In the genomic region with DNA sequence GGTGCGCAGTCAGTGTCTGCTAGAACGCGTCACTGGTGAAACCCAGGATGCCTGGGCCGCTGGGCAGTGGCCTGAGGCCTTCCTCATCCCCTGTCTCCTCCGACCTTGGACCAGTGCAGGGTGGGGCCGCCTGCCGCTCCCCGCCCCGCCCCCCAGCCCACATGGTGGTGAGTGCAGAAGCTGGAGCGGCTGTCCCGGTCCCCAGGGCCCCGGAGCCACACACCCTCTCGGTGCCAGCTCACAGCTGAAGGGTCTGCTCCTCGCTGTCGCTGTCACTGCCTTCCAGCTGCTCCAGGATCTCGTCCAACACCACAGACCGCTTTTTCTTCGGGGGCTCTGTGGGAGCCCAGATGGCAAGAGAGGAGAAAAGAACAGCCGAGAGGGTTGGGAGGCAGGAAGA, we compare ENCODE assay signal across 1 cellular context.
TF ChIP-seq lines count a peak whose summit lies in the region.

No MANE protein-coding gene starts in this region.

TF ChIP-seq in K562, 482 proteins besides CTCF, POLR2A, EP300 and RAD21 (continued from another document):
- TF ChIP-seq, protein P1, sequence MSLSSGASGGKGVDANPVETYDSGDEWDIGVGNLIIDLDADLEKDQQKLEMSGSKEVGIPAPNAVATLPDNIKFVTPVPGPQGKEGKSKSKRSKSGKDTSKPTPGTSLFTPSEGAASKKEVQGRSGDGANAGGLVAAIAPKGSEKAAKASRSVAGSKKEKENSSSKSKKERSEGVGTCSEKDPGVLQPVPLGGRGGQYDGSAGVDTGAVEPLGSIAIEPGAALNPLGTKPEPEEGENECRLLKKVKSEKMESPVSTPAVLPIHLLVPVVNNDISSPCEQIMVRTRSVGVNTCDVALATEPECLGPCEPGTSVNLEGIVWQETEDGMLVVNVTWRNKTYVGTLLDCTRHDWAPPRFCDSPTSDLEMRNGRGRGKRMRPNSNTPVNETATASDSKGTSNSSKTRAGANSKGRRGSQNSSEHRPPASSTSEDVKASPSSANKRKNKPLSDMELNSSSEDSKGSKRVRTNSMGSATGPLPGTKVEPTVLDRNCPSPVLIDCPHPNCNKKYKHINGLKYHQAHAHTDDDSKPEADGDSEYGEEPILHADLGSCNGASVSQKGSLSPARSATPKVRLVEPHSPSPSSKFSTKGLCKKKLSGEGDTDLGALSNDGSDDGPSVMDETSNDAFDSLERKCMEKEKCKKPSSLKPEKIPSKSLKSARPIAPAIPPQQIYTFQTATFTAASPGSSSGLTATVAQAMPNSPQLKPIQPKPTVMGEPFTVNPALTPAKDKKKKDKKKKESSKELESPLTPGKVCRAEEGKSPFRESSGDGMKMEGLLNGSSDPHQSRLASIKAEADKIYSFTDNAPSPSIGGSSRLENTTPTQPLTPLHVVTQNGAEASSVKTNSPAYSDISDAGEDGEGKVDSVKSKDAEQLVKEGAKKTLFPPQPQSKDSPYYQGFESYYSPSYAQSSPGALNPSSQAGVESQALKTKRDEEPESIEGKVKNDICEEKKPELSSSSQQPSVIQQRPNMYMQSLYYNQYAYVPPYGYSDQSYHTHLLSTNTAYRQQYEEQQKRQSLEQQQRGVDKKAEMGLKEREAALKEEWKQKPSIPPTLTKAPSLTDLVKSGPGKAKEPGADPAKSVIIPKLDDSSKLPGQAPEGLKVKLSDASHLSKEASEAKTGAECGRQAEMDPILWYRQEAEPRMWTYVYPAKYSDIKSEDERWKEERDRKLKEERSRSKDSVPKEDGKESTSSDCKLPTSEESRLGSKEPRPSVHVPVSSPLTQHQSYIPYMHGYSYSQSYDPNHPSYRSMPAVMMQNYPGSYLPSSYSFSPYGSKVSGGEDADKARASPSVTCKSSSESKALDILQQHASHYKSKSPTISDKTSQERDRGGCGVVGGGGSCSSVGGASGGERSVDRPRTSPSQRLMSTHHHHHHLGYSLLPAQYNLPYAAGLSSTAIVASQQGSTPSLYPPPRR (CRISPR knock-in tag; IDR thresholded peaks at IDR 0.05; ENCODE audit: borderline replicate concordance): no peak
- TF ChIP-seq GTF2E2 (tag; IDR thresholded peaks at IDR 0.05): no peak
- TF ChIP-seq, protein P2, sequence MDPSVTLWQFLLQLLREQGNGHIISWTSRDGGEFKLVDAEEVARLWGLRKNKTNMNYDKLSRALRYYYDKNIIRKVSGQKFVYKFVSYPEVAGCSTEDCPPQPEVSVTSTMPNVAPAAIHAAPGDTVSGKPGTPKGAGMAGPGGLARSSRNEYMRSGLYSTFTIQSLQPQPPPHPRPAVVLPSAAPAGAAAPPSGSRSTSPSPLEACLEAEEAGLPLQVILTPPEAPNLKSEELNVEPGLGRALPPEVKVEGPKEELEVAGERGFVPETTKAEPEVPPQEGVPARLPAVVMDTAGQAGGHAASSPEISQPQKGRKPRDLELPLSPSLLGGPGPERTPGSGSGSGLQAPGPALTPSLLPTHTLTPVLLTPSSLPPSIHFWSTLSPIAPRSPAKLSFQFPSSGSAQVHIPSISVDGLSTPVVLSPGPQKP (CRISPR knock-in tag; IDR thresholded peaks at IDR 0.05): no peak
- TF ChIP-seq BRD9 (IDR thresholded peaks at IDR 0.05; ENCODE audit: low read depth, partially characterized antibody): no peak
- no peak for TF ChIP-seq TEAD1 (CRISPR knock-in tag; IDR thresholded peaks at IDR 0.05)
- TF ChIP-seq TBP (optimal IDR thresholded peaks at IDR 0.05; ENCODE audit: low read depth, low read length): no peak
- TF ChIP-seq TSC22D4 (tag; IDR thresholded peaks at IDR 0.05): no peak
- TF ChIP-seq NFIC (IDR thresholded peaks at IDR 0.05): no peak
- no peak for TF ChIP-seq MAFK (IDR thresholded peaks at IDR 0.05; ENCODE audit: low read length)
- TF ChIP-seq TBL1XR1 (IDR thresholded peaks at IDR 0.05; ENCODE audit: low read length in 2 of 2): no peak
- no peak for TF ChIP-seq KAT7 (CRISPR knock-in tag; IDR thresholded peaks at IDR 0.05; ENCODE audit: borderline replicate concordance)
- no peak for TF ChIP-seq PHB2 (IDR thresholded peaks at IDR 0.05; ENCODE audit: low read depth)
- TF ChIP-seq FOXP1 (CRISPR knock-in tag; IDR thresholded peaks at IDR 0.05): no peak
- no peak for TF ChIP-seq HNRNPL (IDR thresholded peaks at IDR 0.05; ENCODE audit: low read depth, low read length)
- TF ChIP-seq ZKSCAN1 (IDR thresholded peaks at IDR 0.05; ENCODE audit: low read depth, low read length): no peak
- TF ChIP-seq, protein P3, sequence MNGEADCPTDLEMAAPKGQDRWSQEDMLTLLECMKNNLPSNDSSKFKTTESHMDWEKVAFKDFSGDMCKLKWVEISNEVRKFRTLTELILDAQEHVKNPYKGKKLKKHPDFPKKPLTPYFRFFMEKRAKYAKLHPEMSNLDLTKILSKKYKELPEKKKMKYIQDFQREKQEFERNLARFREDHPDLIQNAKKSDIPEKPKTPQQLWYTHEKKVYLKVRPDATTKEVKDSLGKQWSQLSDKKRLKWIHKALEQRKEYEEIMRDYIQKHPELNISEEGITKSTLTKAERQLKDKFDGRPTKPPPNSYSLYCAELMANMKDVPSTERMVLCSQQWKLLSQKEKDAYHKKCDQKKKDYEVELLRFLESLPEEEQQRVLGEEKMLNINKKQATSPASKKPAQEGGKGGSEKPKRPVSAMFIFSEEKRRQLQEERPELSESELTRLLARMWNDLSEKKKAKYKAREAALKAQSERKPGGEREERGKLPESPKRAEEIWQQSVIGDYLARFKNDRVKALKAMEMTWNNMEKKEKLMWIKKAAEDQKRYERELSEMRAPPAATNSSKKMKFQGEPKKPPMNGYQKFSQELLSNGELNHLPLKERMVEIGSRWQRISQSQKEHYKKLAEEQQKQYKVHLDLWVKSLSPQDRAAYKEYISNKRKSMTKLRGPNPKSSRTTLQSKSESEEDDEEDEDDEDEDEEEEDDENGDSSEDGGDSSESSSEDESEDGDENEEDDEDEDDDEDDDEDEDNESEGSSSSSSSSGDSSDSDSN (IDR thresholded peaks at IDR 0.05; ENCODE audit: borderline replicate concordance in 1 of 2, low read depth in 2 of 2, low read length in 2 of 2): no peak
- TF ChIP-seq, protein P4, sequence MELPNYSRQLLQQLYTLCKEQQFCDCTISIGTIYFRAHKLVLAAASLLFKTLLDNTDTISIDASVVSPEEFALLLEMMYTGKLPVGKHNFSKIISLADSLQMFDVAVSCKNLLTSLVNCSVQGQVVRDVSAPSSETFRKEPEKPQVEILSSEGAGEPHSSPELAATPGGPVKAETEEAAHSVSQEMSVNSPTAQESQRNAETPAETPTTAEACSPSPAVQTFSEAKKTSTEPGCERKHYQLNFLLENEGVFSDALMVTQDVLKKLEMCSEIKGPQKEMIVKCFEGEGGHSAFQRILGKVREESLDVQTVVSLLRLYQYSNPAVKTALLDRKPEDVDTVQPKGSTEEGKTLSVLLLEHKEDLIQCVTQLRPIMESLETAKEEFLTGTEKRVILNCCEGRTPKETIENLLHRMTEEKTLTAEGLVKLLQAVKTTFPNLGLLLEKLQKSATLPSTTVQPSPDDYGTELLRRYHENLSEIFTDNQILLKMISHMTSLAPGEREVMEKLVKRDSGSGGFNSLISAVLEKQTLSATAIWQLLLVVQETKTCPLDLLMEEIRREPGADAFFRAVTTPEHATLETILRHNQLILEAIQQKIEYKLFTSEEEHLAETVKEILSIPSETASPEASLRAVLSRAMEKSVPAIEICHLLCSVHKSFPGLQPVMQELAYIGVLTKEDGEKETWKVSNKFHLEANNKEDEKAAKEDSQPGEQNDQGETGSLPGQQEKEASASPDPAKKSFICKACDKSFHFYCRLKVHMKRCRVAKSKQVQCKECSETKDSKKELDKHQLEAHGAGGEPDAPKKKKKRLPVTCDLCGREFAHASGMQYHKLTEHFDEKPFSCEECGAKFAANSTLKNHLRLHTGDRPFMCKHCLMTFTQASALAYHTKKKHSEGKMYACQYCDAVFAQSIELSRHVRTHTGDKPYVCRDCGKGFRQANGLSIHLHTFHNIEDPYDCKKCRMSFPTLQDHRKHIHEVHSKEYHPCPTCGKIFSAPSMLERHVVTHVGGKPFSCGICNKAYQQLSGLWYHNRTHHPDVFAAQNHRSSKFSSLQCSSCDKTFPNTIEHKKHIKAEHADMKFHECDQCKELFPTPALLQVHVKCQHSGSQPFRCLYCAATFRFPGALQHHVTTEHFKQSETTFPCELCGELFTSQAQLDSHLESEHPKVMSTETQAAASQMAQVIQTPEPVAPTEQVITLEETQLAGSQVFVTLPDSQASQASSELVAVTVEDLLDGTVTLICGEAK (IDR thresholded peaks at IDR 0.05): no peak
- TF ChIP-seq, protein P4 (CRISPR knock-in tag; IDR thresholded peaks at IDR 0.05): no peak
